1 cellular context compared by ENCODE assay signal in the genomic region with DNA sequence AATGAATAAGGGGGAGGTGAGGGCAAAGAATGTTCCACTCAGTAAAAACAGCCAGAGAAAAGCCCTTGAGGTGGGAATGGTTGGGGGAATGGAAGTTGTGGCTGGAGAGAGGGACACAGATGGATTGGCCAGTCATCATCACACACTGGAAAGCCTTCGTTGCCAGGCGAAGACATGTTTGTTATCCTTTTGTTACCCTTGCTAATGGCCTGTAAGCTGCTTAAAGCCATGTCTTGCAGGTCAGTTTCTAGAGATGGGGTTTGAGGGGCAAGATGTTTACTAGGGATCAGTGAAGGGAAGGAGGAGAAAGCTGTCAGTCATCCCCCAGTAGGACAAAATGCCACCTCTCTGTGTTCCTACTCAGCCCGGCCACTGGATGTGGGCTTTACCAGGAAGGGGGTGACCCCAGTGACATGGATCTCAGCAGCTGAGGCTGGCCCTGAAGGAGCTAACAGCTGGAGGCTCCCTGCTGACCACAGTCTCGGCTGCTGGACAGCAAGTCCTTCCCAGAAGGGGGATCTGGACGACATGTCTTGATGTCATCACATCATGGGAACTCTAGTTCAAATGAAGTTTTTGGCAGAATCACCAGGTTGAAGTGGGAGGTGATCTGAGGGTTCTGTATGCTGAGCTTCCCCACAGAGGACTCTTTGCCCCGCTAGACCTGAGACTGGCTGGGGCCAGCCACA.
TF ChIP-seq lines count a peak whose summit lies in the region.

No MANE protein-coding gene starts in this region.

TF ChIP-seq in IMR-90, 13 proteins besides CTCF, POLR2A, EP300 and RAD21:
- TF ChIP-seq CEBPB (IDR thresholded peaks at IDR 0.05; ENCODE audit: low read depth, low read length) = no peak
- TF ChIP-seq, protein P1, sequence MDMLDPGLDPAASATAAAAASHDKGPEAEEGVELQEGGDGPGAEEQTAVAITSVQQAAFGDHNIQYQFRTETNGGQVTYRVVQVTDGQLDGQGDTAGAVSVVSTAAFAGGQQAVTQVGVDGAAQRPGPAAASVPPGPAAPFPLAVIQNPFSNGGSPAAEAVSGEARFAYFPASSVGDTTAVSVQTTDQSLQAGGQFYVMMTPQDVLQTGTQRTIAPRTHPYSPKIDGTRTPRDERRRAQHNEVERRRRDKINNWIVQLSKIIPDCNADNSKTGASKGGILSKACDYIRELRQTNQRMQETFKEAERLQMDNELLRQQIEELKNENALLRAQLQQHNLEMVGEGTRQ (IDR thresholded peaks at IDR 0.05; ENCODE audit: low read depth, low read length) = no peak
- no peak for TF ChIP-seq MXI1 (IDR thresholded peaks at IDR 0.05; ENCODE audit: borderline replicate concordance, low read depth, low read length)
- no peak for TF ChIP-seq CHD1 (IDR thresholded peaks at IDR 0.05; ENCODE audit: low read depth, low read length)
- TF ChIP-seq SMC3 (IDR thresholded peaks at IDR 0.05; ENCODE audit: low read depth, low read length) = no peak
- TF ChIP-seq, protein P2, sequence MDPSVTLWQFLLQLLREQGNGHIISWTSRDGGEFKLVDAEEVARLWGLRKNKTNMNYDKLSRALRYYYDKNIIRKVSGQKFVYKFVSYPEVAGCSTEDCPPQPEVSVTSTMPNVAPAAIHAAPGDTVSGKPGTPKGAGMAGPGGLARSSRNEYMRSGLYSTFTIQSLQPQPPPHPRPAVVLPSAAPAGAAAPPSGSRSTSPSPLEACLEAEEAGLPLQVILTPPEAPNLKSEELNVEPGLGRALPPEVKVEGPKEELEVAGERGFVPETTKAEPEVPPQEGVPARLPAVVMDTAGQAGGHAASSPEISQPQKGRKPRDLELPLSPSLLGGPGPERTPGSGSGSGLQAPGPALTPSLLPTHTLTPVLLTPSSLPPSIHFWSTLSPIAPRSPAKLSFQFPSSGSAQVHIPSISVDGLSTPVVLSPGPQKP (IDR thresholded peaks at IDR 0.05; ENCODE audit: borderline replicate concordance, low read depth, low read length) = no peak
- no peak for TF ChIP-seq RCOR1 (IDR thresholded peaks at IDR 0.05; ENCODE audit: insufficient replicate concordance, low read length)
- no peak for TF ChIP-seq BHLHE40 (IDR thresholded peaks at IDR 0.05; ENCODE audit: low read depth, low read length)
- TF ChIP-seq MAFK (IDR thresholded peaks at IDR 0.05; ENCODE audit: low read depth, low read length) = no peak
- no peak for TF ChIP-seq FOS (IDR thresholded peaks at IDR 0.05; ENCODE audit: low read depth, low read length)
- TF ChIP-seq MAZ (IDR thresholded peaks at IDR 0.05; ENCODE audit: borderline replicate concordance, low read depth, low read length) = no peak
TF ChIP-seq in IMR-90: peak in this region for 0.
